ENCODE assay signal across 21 cellular contexts in genomic region chr1:4931486-4931885, GRCh38.
DNase-seq lines count a peak whose midpoint lies in the region; ATAC-seq and TF ChIP-seq lines count a peak whose summit lies in the region.
"Had no signal": no experiment of that assay in that cellular context is flagged by ENCODE, and none has a peak within 500 bp of the region (broad histone marks: within the 10 kb centered on the region; RNA-seq: fewer than 3 reads in every experiment).

No MANE protein-coding gene starts in this region.

- H3K4me1 Mint-ChIP-seq in MCF 10A (ENCODE audit: insufficient read depth, unreplicated experiment) (no peaks in the 10 kb centered on the region), nephron progenitor cell (peaks cover 9% of the 10 kb centered on the region)
- H3K4me1 Mint-ChIP-seq: naive B cell had no signal

- no peak overlapping the region for H3K4me3 Mint-ChIP-seq in MCF 10A (ENCODE audit: unreplicated experiment)
- H3K4me3 Mint-ChIP-seq in nephron progenitor cell = no peak overlapping the region
- H3K4me3 Mint-ChIP-seq: naive B cell had no signal

- in situ Hi-C loops in mammary epithelial cell (cut with MboI; ENCODE audit: low sequenced_read_pairs in 2 of 2) = no loop called here

- H3K9ac ChIP-seq in mammary epithelial cell (ENCODE audit: insufficient read depth, low read length) = no peak overlapping the region

- no peaks in the 10 kb centered on the region for H3K79me2 ChIP-seq in mammary epithelial cell (ENCODE audit: insufficient read depth, low read length)

- H3K27ac ChIP-seq in mammary epithelial cell (ENCODE audit: insufficient read depth, low read depth, low read length) = no peak overlapping the region
- H3K27ac ChIP-seq: foreskin keratinocyte, SJSA1 had no signal

- peaks cover 8% of the 10 kb centered on the region for H3K9me3 Mint-ChIP-seq in MCF 10A (ENCODE audit: unreplicated experiment)
- H3K9me3 Mint-ChIP-seq in nephron progenitor cell = no peaks in the 10 kb centered on the region
- H3K9me3 Mint-ChIP-seq: naive B cell had no signal

- BruUV-seq in MCF 10A (replicated peaks; lab: Mats Ljungman, UMichigan) (no TSS peak), mammary epithelial cell (replicated peaks; lab: Mats Ljungman, UMichigan) (no TSS peak)

- H3K36me3 ChIP-seq in mammary epithelial cell (ENCODE audit: insufficient read depth, low read length) = no peaks in the 10 kb centered on the region
- H3K36me3 ChIP-seq: SJSA1 had no signal

- POLR2A ChIA-PET in MCF 10A (lab: Yijun Ruan, JAX) = no interaction called here

- no peaks in the 10 kb centered on the region for H3K27me3 ChIP-seq in mammary epithelial cell (ENCODE audit: insufficient read depth, low read length)
- H3K27me3 ChIP-seq: foreskin keratinocyte, SJSA1 had no signal

- intact Hi-C loops in MCF 10A (cut with micrococcal nuclease) = no loop called here
- intact Hi-C loops in mammary epithelial cell (cut with micrococcal nuclease) = no loop called here

- no peaks in the 10 kb centered on the region for H4K20me1 ChIP-seq in mammary epithelial cell (ENCODE audit: insufficient read depth, low read length)

- no peaks in the 10 kb centered on the region for H3K4me1 ChIP-seq in mammary epithelial cell (ENCODE audit: insufficient read depth, low read length)
- H3K4me1 ChIP-seq: foreskin keratinocyte, SJSA1 had no signal

- CTCF ChIA-PET in MCF 10A (lab: Yijun Ruan, JAX) = no interaction called here
- CTCF ChIA-PET in mammary epithelial cell (lab: Charles Lee; ENCODE audit: low non-redundant PET) = no interaction called here

- H2AFZ ChIP-seq in mammary epithelial cell (ENCODE audit: low read depth, low read length) = no peak overlapping the region

- no peak for TF ChIP-seq CTCF in MCF 10A (IDR thresholded peaks at IDR 0.05; ENCODE audit: unreplicated experiment)
- no peak for TF ChIP-seq CTCF in mammary epithelial cell (conservative IDR thresholded peaks at IDR 0.05 in 1 of 2, IDR thresholded peaks at IDR 0.05 in 1 of 2; ENCODE audit: extremely low read depth in 1 of 2, insufficient read depth in 1 of 2, low read depth in 1 of 2, low read length in 2 of 2)
- no peak for TF ChIP-seq CTCF in epithelial cell of esophagus (IDR thresholded peaks at IDR 0.05; ENCODE audit: insufficient read depth, low read depth, low read length, missing control alignments)
- TF ChIP-seq CTCF in nephron progenitor cell (IDR thresholded peaks at IDR 0.05) = no peak

- no peak for ATAC-seq in HG03159 (IDR thresholded peaks at IDR 0.05; ENCODE audit: unreplicated experiment)
- ATAC-seq: foreskin keratinocyte, right cardiac atrium had no signal

- H3K9me3 ChIP-seq in mammary epithelial cell (replicated peaks; ENCODE audit: insufficient read depth, low read length) = peaks cover 6% of the 10 kb centered on the region

- no peak overlapping the region for H3K4me2 ChIP-seq in mammary epithelial cell (ENCODE audit: insufficient read depth, low read depth, low read length)

- dilution Hi-C loops in mammary epithelial cell (cut with HindIII; ENCODE audit: low sequenced_read_pairs) = no loop called here

- DNase-seq in MCF 10A (ENCODE audit: unreplicated experiment) = peak; percentile 43
- DNase-seq in mammary epithelial cell = no peak
- peak; percentile 3 for DNase-seq in RKO (ENCODE audit: low spot score)
- peak; percentile 21 for DNase-seq in epithelial cell of esophagus (ENCODE audit: low read depth)
- DNase-seq in effector CD8-positive, alpha-beta T cell (lab: John Stamatoyannopoulos, UW) = no peak
- DNase-seq in GM19240 (ENCODE audit: insufficient read length, low spot score) = no peak
- no peak for DNase-seq in nephron progenitor cell
- DNase-seq: activated effector memory CD4-positive, alpha-beta T cell treated with anti-CD3 and anti-CD28 coated beads, Interleukin-2, amount 50 U/mL, for 16 hours; dermis blood vessel endothelial cell; GDM1; kidney glomerular epithelial cell; mesenchymal stem cell; naive B cell; NCI-H1417 treated with DMSO at 0.1 percent for 48 hours; NCI-H2171; NCI-H774; right cardiac atrium; T-helper 2 cell had no signal

- 0% methylated on average over 3 of the region's 4 CpGs for WGBS in mammary epithelial cell (ENCODE audit: low coverage, missing lambda C conversion rate)

- H3K4me3 ChIP-seq in mammary epithelial cell (replicated peaks in 1 of 3; ENCODE audit: insufficient read depth in 1 of 3, low read depth in 2 of 3, low read length in 3 of 3) (no peak overlapping the region), epithelial cell of esophagus (ENCODE audit: low read length) (no peak overlapping the region)
- H3K4me3 ChIP-seq: SJSA1 had no signal

- H3K27me3 Mint-ChIP-seq in MCF 10A (ENCODE audit: insufficient read depth, unreplicated experiment) = no peaks in the 10 kb centered on the region
- H3K27me3 Mint-ChIP-seq in nephron progenitor cell (ENCODE audit: low read depth, poor library complexity) = peaks cover 9% of the 10 kb centered on the region
- H3K27me3 Mint-ChIP-seq: naive B cell had no signal

- no peak overlapping the region for H3K27ac Mint-ChIP-seq in MCF 10A (ENCODE audit: low read depth, unreplicated experiment)
- no peak overlapping the region for H3K27ac Mint-ChIP-seq in nephron progenitor cell
- H3K27ac Mint-ChIP-seq: naive B cell had no signal

- H3K36me3 Mint-ChIP-seq in MCF 10A (ENCODE audit: insufficient read depth, unreplicated experiment) (no peaks in the 10 kb centered on the region), nephron progenitor cell (ENCODE audit: low read depth) (no peaks in the 10 kb centered on the region)
- H3K36me3 Mint-ChIP-seq: naive B cell had no signal

Comparison
In these comparisons a context has a peak if more than half of its experiments do, and no peak if none do; other contexts are left out.
1. DNase-seq: peak in MCF 10A (single experiment), RKO (single experiment) and epithelial cell of esophagus (single experiment); none in mammary epithelial cell (single experiment), effector CD8-positive, alpha-beta T cell (single experiment), GM19240 (single experiment) and nephron progenitor cell (single experiment).